In genomic region chr14:83300454-83301064, GRCh38 we compare ENCODE assay signal across 8 cellular contexts.
DNase-seq lines count a peak whose midpoint lies in the region; ATAC-seq and TF ChIP-seq lines count a peak whose summit lies in the region.

No MANE protein-coding gene starts in this region.

- H3K9me3 ChIP-seq in tibial artery, result no peaks in the 10 kb centered on the region

- no peaks in the 10 kb centered on the region for H3K36me3 Mint-ChIP-seq in effector memory CD8-positive, alpha-beta T cell (ENCODE audit: insufficient read depth)

- H3K36me3 ChIP-seq in tibial artery, result no peaks in the 10 kb centered on the region

- H3K9me3 Mint-ChIP-seq in effector memory CD8-positive, alpha-beta T cell, result peaks cover 1 to 2% of the 10 kb centered on the region in 2 donors

- ATAC-seq in effector memory CD8-positive, alpha-beta T cell (replicated peaks), result no peak

- no peak overlapping the region for H3K27ac Mint-ChIP-seq in effector memory CD8-positive, alpha-beta T cell

- H3K4me3 Mint-ChIP-seq in effector memory CD8-positive, alpha-beta T cell, result no peak overlapping the region

- peak; percentile 77 for TF ChIP-seq RAD21 in Ishikawa (IDR thresholded peaks at IDR 0.05; ENCODE audit: low read depth)

- in situ Hi-C loops in SK-MEL-5 (cut with HindIII; ENCODE audit: low pct_unique_long_range_greater_than_20kb, low sequenced_read_pairs), result no loop called here

- H3K27ac ChIP-seq in tibial artery, result no peak overlapping the region

- TF ChIP-seq CTCF in GM12864 (IDR thresholded peaks at IDR 0.05; ENCODE audit: low read depth, low read length, missing control alignments) (peak; percentile 64), tibial artery (IDR thresholded peaks at IDR 0.05) (peak; percentile 71 to 82)

- no peaks in the 10 kb centered on the region for H3K4me1 Mint-ChIP-seq in effector memory CD8-positive, alpha-beta T cell (ENCODE audit: low read depth in 2 of 2)

- DNase-seq in GM12864 (ENCODE audit: low read depth) (no peak), SK-MEL-5 (ENCODE audit: low read depth, low spot score) (peak; percentile 58), glomerular endothelial cell (ENCODE audit: extremely low read depth, low read depth, low spot score) (peak; percentile 5), tibial artery (no peak), RPMI8226 (no peak)
- no peak for DNase-seq in effector memory CD8-positive, alpha-beta T cell
- no peak for DNase-seq in stimulated activated naive CD4-positive, alpha-beta T cell treated with Interleukin-2 at 50 U/mL for 16 hours (lab: John Stamatoyannopoulos, UW)

- TF ChIP-seq EP300 in Ishikawa (IDR thresholded peaks at IDR 0.05; ENCODE audit: borderline replicate concordance), result no peak

- H3K4me3 ChIP-seq in GM12864 (ENCODE audit: low read depth, low read length), result no peak overlapping the region
- H3K4me3 ChIP-seq in tibial artery, result no peak overlapping the region

- no peaks in the 10 kb centered on the region for H3K27me3 Mint-ChIP-seq in effector memory CD8-positive, alpha-beta T cell

- no peaks in the 10 kb centered on the region for H3K27me3 ChIP-seq in tibial artery

- no peaks in the 10 kb centered on the region for H3K4me1 ChIP-seq in tibial artery

- intact Hi-C loops in tibial artery (cut with DNase I; ENCODE audit: low total_unique reads), result no loop called here

TF ChIP-seq in Ishikawa, 13 proteins besides CTCF, POLR2A, EP300 and RAD21:
- no peak for TF ChIP-seq FOXM1 (IDR thresholded peaks at IDR 0.05; ENCODE audit: borderline replicate concordance, low read depth)
- no peak for TF ChIP-seq MAX (IDR thresholded peaks at IDR 0.05)
- TF ChIP-seq ZBTB7A (IDR thresholded peaks at IDR 0.05; ENCODE audit: low read depth), result no peak
- TF ChIP-seq USF1 (IDR thresholded peaks at IDR 0.05), result no peak
- no peak for TF ChIP-seq EGR1 (IDR thresholded peaks at IDR 0.05)

Comparison
In these comparisons a context has a peak if more than half of its experiments do, and no peak if none do; other contexts are left out.
1. DNase-seq: peak in SK-MEL-5 (single experiment) and glomerular endothelial cell (single experiment); none in GM12864 (single experiment), tibial artery (0 of 2), effector memory CD8-positive, alpha-beta T cell (0 of 3), stimulated activated naive CD4-positive, alpha-beta T cell treated with Interleukin-2 at 50 U/mL for 16 hours (single experiment) and RPMI8226 (single experiment).